In genomic region chr11:42762348-42762747, GRCh38 we compare ENCODE assay signal across 21 cellular contexts.
"Had no signal": no experiment of that assay in that cellular context is flagged by ENCODE, and none has a peak within 500 bp of the region (broad histone marks: within the 10 kb centered on the region; RNA-seq: fewer than 3 reads in every experiment).

No MANE protein-coding gene starts in this region.

- ATAC-seq: left ventricle myocardium superior, natural killer cell, right lobe of liver had no signal

- H3K27me3 Mint-ChIP-seq: memory B cell; stimulated activated naive B cell treated with anti-CD40 and anti-IgM and Interleukin-4, amounts not matched to agents 10 μg/mL and 1 μg/mL and 100 μg/mL, for 72 hours; stimulated activated naive CD8-positive, alpha-beta T cell treated with anti-CD3 and anti-CD28 coated beads, Interleukin-15, Interleukin-2, amounts not matched to agents 100 ng/mL and 50 ng/mL, for 24 hours had no signal

- H3K4me1 ChIP-seq: right lobe of liver, tibial nerve, upper lobe of left lung had no signal

- H3K9me3 ChIP-seq: ovary, right lobe of liver, thoracic aorta, tibial nerve, upper lobe of left lung had no signal

- H3K4me3 ChIP-seq: lung, ovary, right lobe of liver, thoracic aorta, tibial nerve, upper lobe of left lung had no signal

- H3K36me3 ChIP-seq: ovary, right lobe of liver, thoracic aorta, tibial nerve, upper lobe of left lung had no signal

- H3K27me3 ChIP-seq: ovary, right lobe of liver, tibial nerve, upper lobe of left lung had no signal

- H3K27ac ChIP-seq: ovary, right lobe of liver, thoracic aorta, tibial nerve, upper lobe of left lung had no signal

- H3K36me3 Mint-ChIP-seq: immature natural killer cell; memory B cell; stimulated activated naive B cell treated with anti-CD40 and anti-IgM and Interleukin-4, amounts not matched to agents 10 μg/mL and 1 μg/mL and 100 μg/mL, for 72 hours had no signal

- H3K9me3 Mint-ChIP-seq: stimulated activated naive CD8-positive, alpha-beta T cell treated with anti-CD3 and anti-CD28 coated beads, Interleukin-15, Interleukin-2, amounts not matched to agents 100 ng/mL and 50 ng/mL, for 24 hours had no signal

- H3K27ac Mint-ChIP-seq: immature natural killer cell; memory B cell; natural killer cell; stimulated activated naive B cell treated with anti-CD40 and anti-IgM and Interleukin-4, amounts not matched to agents 10 μg/mL and 1 μg/mL and 100 μg/mL, for 72 hours; stimulated activated naive CD8-positive, alpha-beta T cell treated with anti-CD3 and anti-CD28 coated beads, Interleukin-15, Interleukin-2, amounts not matched to agents 100 ng/mL and 50 ng/mL, for 24 hours had no signal

- H3K4me1 Mint-ChIP-seq: immature natural killer cell; memory B cell; natural killer cell; stimulated activated naive B cell treated with anti-CD40 and anti-IgM and Interleukin-4, amounts not matched to agents 10 μg/mL and 1 μg/mL and 100 μg/mL, for 72 hours had no signal

- H3K4me3 Mint-ChIP-seq: immature natural killer cell; memory B cell; natural killer cell; neural crest cell; stimulated activated naive B cell treated with anti-CD40 and anti-IgM and Interleukin-4, amounts not matched to agents 10 μg/mL and 1 μg/mL and 100 μg/mL, for 72 hours; stimulated activated naive CD8-positive, alpha-beta T cell treated with anti-CD3 and anti-CD28 coated beads, Interleukin-15, Interleukin-2, amounts not matched to agents 100 ng/mL and 50 ng/mL, for 24 hours had no signal

- DNase-seq: cortex of kidney; effector CD4-positive, alpha-beta T cell; hypothalamus; immature natural killer cell; left ventricle myocardium superior; natural killer cell; occipital lobe; ovary; posterior cingulate gyrus; right lobe of liver; small intestine; stimulated activated CD4-positive, alpha-beta T cell treated with anti-CD3 and anti-CD28 coated beads, Interleukin-15, amount 100 ng/mL, for 24 hours; stimulated activated CD4-positive, alpha-beta T cell treated with anti-CD3 and anti-CD28 coated beads, Interleukin-2, amount 100 ng/mL, for 48 hours; stimulated activated naive B cell treated with anti-CD40 and anti-IgM and Interleukin-4, amounts not matched to agents 10 μg/mL and 1 μg/mL and 100 μg/mL, for 72 hours; upper lobe of left lung had no signal
